In the genomic region with DNA sequence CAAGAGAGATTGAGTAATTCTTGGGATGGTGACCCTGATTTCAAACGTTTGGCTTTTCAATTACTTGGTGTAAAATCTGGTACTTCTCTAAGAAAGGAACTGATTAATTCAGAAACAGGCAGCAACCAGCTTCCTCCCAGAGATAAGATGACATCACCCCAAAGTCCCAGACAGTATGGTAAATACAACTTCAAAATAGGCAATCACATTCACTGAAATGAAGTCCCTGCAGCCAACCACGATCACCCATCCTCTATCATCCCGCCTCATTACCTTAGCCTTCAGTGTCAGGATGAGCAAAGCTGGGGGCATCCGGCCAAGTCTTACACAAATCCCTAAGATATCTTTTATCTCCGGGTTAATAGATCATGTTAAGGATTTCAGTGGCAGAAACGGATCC, we compare ENCODE assay signal across 13 cellular contexts. TPM values are rescaled to one million over a fixed set of nuclear protein-coding genes. Genes with fewer than 3 reads are reported as not detected.
DNase-seq lines count a peak whose midpoint lies in the region; ATAC-seq and TF ChIP-seq lines count a peak whose summit lies in the region.
"Had no signal": no experiment of that assay in that cellular context is flagged by ENCODE, and none has a peak within 500 bp of the region (broad histone marks: within the 10 kb centered on the region; RNA-seq: fewer than 3 reads in every experiment).

No MANE protein-coding gene starts in this region.

- no peak overlapping the region for H2BK5ac ChIP-seq in mesendoderm (ENCODE audit: low read length)

- H3K9me3 Mint-ChIP-seq in HFFc6, result peaks cover 4% of the 10 kb centered on the region; the same call in 1 of the 2 replicates
- H3K9me3 Mint-ChIP-seq: activated naive CD4-positive, alpha-beta T cell treated with anti-CD3 and anti-CD28 coated beads, Interleukin-2, amount 50 U/mL, for 24 hours had no signal

- no peak overlapping the region for H4K8ac ChIP-seq in mesendoderm (ENCODE audit: low read depth, low read length)

- no peak overlapping the region for H2BK15ac ChIP-seq in mesendoderm (replicated peaks; ENCODE audit: low read depth)

- no peak overlapping the region for H3K27ac ChIP-seq in mesendoderm (ENCODE audit: low read depth, low read length)
- no peak overlapping the region for H3K27ac ChIP-seq in aorta (ENCODE audit: low read depth in 1 of 2, low read length in 2 of 2)
- H3K27ac ChIP-seq: 22Rv1 had no signal

- H3K4me3 Mint-ChIP-seq in HFFc6, result no peak overlapping the region
- H3K4me3 Mint-ChIP-seq: activated naive CD4-positive, alpha-beta T cell treated with anti-CD3 and anti-CD28 coated beads, Interleukin-2, amount 50 U/mL, for 24 hours had no signal

- no peaks in the 10 kb centered on the region for H3K79me1 ChIP-seq in mesendoderm (ENCODE audit: low read length)

- H3K4me1 ChIP-seq in mesendoderm (ENCODE audit: control insufficient read depth, low read depth, low read length) (no peaks in the 10 kb centered on the region), aorta (ENCODE audit: control insufficient read depth in 1 of 2, insufficient read depth in 2 of 2, low read length in 2 of 2) (peaks cover 0 to 4% of the 10 kb centered on the region in 2 donors)

- no peak overlapping the region for H3K4ac ChIP-seq in mesendoderm (ENCODE audit: low read depth, low read length)

- H3K9ac ChIP-seq in mesendoderm (ENCODE audit: low read length), result no peak overlapping the region

- no peak for TF ChIP-seq CTCF in HFFc6 (IDR thresholded peaks at IDR 0.05)

- no peak for ATAC-seq in HG03095 (IDR thresholded peaks at IDR 0.05; ENCODE audit: unreplicated experiment)
- no peak for ATAC-seq in aorta (ENCODE audit: low FRiP score)
- ATAC-seq: PC-3 had no signal

- H3K9me3 ChIP-seq in aorta (ENCODE audit: control insufficient read depth, low read length), result peaks cover 3% of the 10 kb centered on the region

- H3K56ac ChIP-seq in mesendoderm (ENCODE audit: low read length), result no peak overlapping the region

- no peak overlapping the region for H3K18ac ChIP-seq in mesendoderm (ENCODE audit: low read length)

- H3K27me3 ChIP-seq in mesendoderm (ENCODE audit: insufficient read depth, low read length, poor library complexity), result peaks cover 2% of the 10 kb centered on the region
- no peaks in the 10 kb centered on the region for H3K27me3 ChIP-seq in aorta (ENCODE audit: control insufficient read depth in 1 of 2, insufficient read depth in 2 of 2, low read length in 1 of 2)

- DNase-seq in DMS 273 (lab: John Stamatoyannopoulos, UW; ENCODE audit: unreplicated experiment) (peak; percentile 7), DMS 273 treated with DMSO at 0.1 percent for 48 hours (lab: John Stamatoyannopoulos, UW) (no peak), HFFc6 (peak; percentile 74), astrocyte of the hippocampus (ENCODE audit: low read depth, low spot score) (peak; percentile 46), mesendoderm (peak; percentile 55), GM19240 (ENCODE audit: insufficient read length, low spot score) (no peak), aorta (no peak)
- DNase-seq: kidney, NCI-H2081 treated with DMSO at 0.1 percent for 48 hours, PC-3 had no signal

- peaks cover 17% of the 10 kb centered on the region for H3K36me3 Mint-ChIP-seq in HFFc6 (ENCODE audit: low read depth)

- H3K4me3 ChIP-seq in mesendoderm (ENCODE audit: low read length) (no peak overlapping the region), aorta (ENCODE audit: low read length in 2 of 2) (no peak overlapping the region)

- no peaks in the 10 kb centered on the region; the same call in 1 of the 2 replicates for H3K27me3 Mint-ChIP-seq in HFFc6 (ENCODE audit: insufficient read depth)
- H3K27me3 Mint-ChIP-seq: activated naive CD4-positive, alpha-beta T cell treated with anti-CD3 and anti-CD28 coated beads, Interleukin-2, amount 50 U/mL, for 24 hours had no signal

- peaks cover 47% of the 10 kb centered on the region for H3K4me1 Mint-ChIP-seq in HFFc6 (ENCODE audit: low read depth)

- H4K5ac ChIP-seq in mesendoderm (ENCODE audit: low read length), result no peak overlapping the region

- intact Hi-C loops in aorta (cut with DNase I), result no loop called here

- H3K36me3 ChIP-seq in mesendoderm (ENCODE audit: control insufficient read depth, insufficient read depth, low read length) (no peaks in the 10 kb centered on the region), aorta (ENCODE audit: control insufficient read depth in 1 of 2, insufficient read depth in 2 of 2, low read length in 1 of 2) (no peaks in the 10 kb centered on the region)

- H3K4me2 ChIP-seq in mesendoderm (ENCODE audit: low read length), result no peak overlapping the region

- no peak overlapping the region for H2AK5ac ChIP-seq in mesendoderm (ENCODE audit: low read length)

- H3K27ac Mint-ChIP-seq in HFFc6, result no peak overlapping the region
- H3K27ac Mint-ChIP-seq: activated naive CD4-positive, alpha-beta T cell treated with anti-CD3 and anti-CD28 coated beads, Interleukin-2, amount 50 U/mL, for 24 hours had no signal

- no peaks in the 10 kb centered on the region for H3K79me2 ChIP-seq in mesendoderm (ENCODE audit: control insufficient read depth, insufficient read depth, low read length)

- WGBS in mesendoderm (ENCODE audit: extremely low coverage, insufficient coverage, low lambda C conversion rate), result no CpG with 5 or more reads among the region's 6 CpGs
- WGBS in aorta, 2 donors, result 70 to 80% methylated on average over 6 of the region's 6 CpGs

- H2BK120ac ChIP-seq in mesendoderm (ENCODE audit: low read depth, low read length), result no peak overlapping the region

- no peak overlapping the region for H3K23ac ChIP-seq in mesendoderm (ENCODE audit: low read length)

RNA-seq across cellular contexts. Expression of gene RUNX1, which starts 26.4 kb away (rescaled TPM):
- total RNA-seq in HFFc6 (2021; fragmentation: NEBNext Ultra II Directional; extraction: Animal tissue kit (Norgen Biotek cat#: 25700)), result 10 to 100 TPM; 57.4 to 78.9 (median 61.3) TPM
- polyA plus RNA-seq in mesendoderm (2013, experiment 1 of 2), result 1.1 TPM
- polyA plus RNA-seq in mesendoderm (2013, experiment 2 of 2), result 1.0 TPM
- 100 to 1,000 TPM in 1 of 2 donors, 10 to 100 TPM in 1; 58.2 to 128 TPM for total RNA-seq in aorta
- polyA plus RNA-seq in aorta, result 1 to 10 TPM; 2.9 to 5.0 TPM

Comparison
In these comparisons a context has a peak if more than half of its experiments do, and no peak if none do; other contexts are left out.
1. DNase-seq: peak in DMS 273 (single experiment), HFFc6 (single experiment), astrocyte of the hippocampus (single experiment) and mesendoderm (single experiment); none in DMS 273 treated with DMSO at 0.1 percent for 48 hours (single experiment), GM19240 (single experiment) and aorta (0 of 2).